1 cellular context compared by ENCODE assay signal in the genomic region with DNA sequence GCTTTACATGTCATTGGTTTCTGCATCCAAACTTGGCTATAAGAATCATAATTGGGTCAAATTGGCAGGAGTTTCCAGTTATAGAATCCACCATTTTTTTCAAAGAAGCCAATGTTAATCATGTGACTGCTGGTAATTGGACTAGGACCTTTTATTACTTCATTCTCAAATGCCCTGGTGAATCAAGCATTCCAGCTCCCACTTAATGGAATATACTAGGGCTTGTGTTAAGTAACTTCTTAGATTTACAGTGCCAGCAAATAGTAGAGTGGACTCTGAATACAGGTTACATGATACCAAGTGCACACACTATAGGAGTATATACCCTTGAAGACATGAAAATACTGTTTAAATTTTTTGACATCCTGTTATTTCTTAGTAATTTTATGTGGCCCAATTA.
TF ChIP-seq lines count a peak whose summit lies in the region.

No MANE protein-coding gene starts in this region.

TF ChIP-seq in A549, 52 proteins besides CTCF, POLR2A, EP300 and RAD21 (continued from another document):
- TF ChIP-seq, protein P1, sequence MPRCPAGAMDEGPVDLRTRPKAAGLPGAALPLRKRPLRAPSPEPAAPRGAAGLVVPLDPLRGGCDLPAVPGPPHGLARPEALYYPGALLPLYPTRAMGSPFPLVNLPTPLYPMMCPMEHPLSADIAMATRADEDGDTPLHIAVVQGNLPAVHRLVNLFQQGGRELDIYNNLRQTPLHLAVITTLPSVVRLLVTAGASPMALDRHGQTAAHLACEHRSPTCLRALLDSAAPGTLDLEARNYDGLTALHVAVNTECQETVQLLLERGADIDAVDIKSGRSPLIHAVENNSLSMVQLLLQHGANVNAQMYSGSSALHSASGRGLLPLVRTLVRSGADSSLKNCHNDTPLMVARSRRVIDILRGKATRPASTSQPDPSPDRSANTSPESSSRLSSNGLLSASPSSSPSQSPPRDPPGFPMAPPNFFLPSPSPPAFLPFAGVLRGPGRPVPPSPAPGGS (IDR thresholded peaks at IDR 0.05), result no peak
- no peak for TF ChIP-seq ZSCAN20 (CRISPR knock-in tag; IDR thresholded peaks at IDR 0.05)
- no peak for TF ChIP-seq FOSL2 (IDR thresholded peaks at IDR 0.05)
- TF ChIP-seq FOSL2 (CRISPR knock-in tag; IDR thresholded peaks at IDR 0.05), result no peak
